ENCODE assay signal across 8 cellular contexts in the genomic region with DNA sequence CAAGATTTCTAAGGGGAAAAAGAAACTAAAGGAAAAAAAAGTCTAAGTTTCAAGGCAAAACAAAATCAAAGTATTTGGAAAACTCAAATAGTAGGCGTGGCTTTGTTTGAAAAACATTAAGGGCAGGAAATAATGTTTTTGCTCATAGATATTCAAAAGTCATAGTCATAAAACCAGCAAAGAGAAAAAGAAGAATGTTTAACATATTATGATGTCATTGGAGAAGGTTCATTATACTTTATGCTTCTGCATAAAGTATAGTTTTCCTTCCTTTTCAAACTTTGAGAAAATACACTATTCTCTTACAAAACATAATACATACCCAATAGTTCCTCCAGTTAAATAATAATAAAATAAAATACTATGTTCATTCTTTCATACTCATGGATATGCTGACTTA.
"Had no signal": no experiment of that assay in that cellular context is flagged by ENCODE, and none has a peak within 500 bp of the region (broad histone marks: within the 10 kb centered on the region; RNA-seq: fewer than 3 reads in every experiment).

No MANE protein-coding gene starts in this region.

- H3K9ac ChIP-seq: GM23248, KMS-11 had no signal

- ATAC-seq: HCT116 had no signal

- H3K4me2 ChIP-seq: KMS-11 had no signal

- DNase-seq: GM23248, GOT3, H7, KBM-7 had no signal

- H3K27ac ChIP-seq: GM23248, KMS-11 had no signal

- H3K9me3 ChIP-seq: HAP-1 had no signal

- H2AFZ ChIP-seq: GM23248 had no signal

- H3K4me3 ChIP-seq: GM23248, HAP-1 had no signal

- FAIRE-seq: HTR-8/SVneo had no signal
